8 cellular contexts compared by ENCODE assay signal in the genomic region with DNA sequence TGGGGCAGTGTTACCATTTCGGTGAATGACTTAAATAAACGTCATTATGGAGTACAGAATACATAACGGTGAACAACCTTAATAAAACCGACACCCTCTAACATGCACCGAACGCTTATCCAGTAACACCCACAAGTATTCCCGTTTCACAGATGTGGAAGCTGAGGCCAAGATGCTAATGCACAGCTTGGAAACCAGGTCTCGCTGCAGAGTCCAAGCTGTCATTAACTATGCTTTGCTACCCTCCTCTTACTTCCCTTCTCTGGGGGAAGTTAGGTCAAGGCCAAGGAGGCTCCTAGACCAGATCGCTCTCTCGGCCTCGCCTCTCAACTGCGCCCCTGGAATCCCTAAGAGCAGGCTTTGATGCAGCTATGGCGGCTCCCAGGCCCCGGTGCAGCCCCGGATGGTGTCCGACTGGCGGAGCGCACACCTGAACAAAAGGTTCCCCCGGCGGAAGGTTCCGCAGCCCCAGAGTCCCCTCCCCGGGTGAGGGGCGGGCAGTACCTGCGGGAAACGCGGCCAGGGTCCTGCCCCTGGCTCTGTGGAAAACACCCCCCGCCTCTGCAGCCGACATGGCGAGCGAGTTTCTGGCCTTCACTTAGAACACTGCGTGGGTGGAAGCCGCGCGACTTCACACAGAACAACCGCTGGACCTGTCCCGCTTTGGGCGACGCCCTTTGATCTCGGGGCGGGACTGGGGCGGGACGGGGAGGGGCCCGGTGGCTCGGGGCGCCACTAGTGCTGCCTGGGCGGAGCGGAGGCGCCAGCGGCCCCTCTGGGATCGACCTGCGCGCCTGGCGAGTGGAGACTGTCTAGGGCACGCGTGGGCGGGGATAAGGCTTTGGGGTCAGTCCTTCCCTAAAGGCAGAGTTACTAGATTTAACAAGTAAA. TPM values are rescaled to one million over a fixed set of nuclear protein-coding genes. Genes with fewer than 3 reads are reported as not detected.
DNase-seq lines count a peak whose midpoint lies in the region; ATAC-seq and TF ChIP-seq lines count a peak whose summit lies in the region.

A gene with protein sequence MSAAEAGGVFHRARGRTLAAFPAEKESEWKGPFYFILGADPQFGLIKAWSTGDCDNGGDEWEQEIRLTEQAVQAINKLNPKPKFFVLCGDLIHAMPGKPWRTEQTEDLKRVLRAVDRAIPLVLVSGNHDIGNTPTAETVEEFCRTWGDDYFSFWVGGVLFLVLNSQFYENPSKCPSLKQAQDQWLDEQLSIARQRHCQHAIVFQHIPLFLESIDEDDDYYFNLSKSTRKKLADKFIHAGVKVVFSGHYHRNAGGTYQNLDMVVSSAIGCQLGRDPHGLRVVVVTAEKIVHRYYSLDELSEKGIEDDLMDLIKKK (minus strand): TSS at position 685 of the 891 bp plus-strand sequence. CDS start 111 bp downstream, at position 574.

- intact Hi-C loops in PC-3 (cut with micrococcal nuclease), result no loop called here

- peaks cover 5% of the 10 kb centered on the region for H3K27me3 Mint-ChIP-seq in activated T-cell treated with anti-CD3 and anti-CD28 coated beads, Interleukin-2, amount 50 U/mL, for 24 hours

- no peaks in the 10 kb centered on the region for H3K36me3 ChIP-seq in HUES64 (ENCODE audit: insufficient read depth, low read length)
- H3K36me3 ChIP-seq in PC-3 (ENCODE audit: low read depth, low read length), result no peaks in the 10 kb centered on the region
- no peaks in the 10 kb centered on the region for H3K36me3 ChIP-seq in mucosa of stomach (ENCODE audit: control insufficient read depth, insufficient read depth, low read length)

- TSS peak; percentile 81 for BruUV-seq in PC-3 (replicated peaks; lab: Mats Ljungman, UMichigan)

- no peaks in the 10 kb centered on the region for H3K9me3 Mint-ChIP-seq in activated T-cell treated with anti-CD3 and anti-CD28 coated beads, Interleukin-2, amount 50 U/mL, for 24 hours

- H2AFZ ChIP-seq in PC-3 (ENCODE audit: low read length), result peak within 1 kb of the TSS; percentile 63

- H3K79me2 ChIP-seq in PC-3 (ENCODE audit: low read length), result peaks cover 9% of the 10 kb centered on the region

- peak within 1 kb of the TSS; percentile 82 for H3K4me2 ChIP-seq in PC-3 (ENCODE audit: low read length)

- H3K4me3 Mint-ChIP-seq in activated T-cell treated with anti-CD3 and anti-CD28 coated beads, Interleukin-2, amount 50 U/mL, for 24 hours, result peak within 1 kb of the TSS; percentile 94

- H3K9me2 ChIP-seq in PC-3 (replicated peaks; ENCODE audit: low read length), result no peaks in the 10 kb centered on the region

- no peaks in the 10 kb centered on the region for H4K20me1 ChIP-seq in PC-3 (ENCODE audit: low read length)

- in situ Hi-C loops in Caki2 (cut with HindIII; ENCODE audit: low pct_unique_long_range_greater_than_20kb, low sequenced_read_pairs), result no loop called here

- H3K27ac ChIP-seq in HUES64 (ENCODE audit: low read depth, low read length), result peak within 1 kb of the TSS; percentile 61; the same call in 1 of the 2 replicates
- peak within 1 kb of the TSS; percentile 59 for H3K27ac ChIP-seq in PC-3 (ENCODE audit: low read length)

- H3F3A ChIP-seq in PC-3 (ENCODE audit: low read length, unreplicated experiment), result no peaks in the 10 kb centered on the region

- H3K4me1 Mint-ChIP-seq in activated T-cell treated with anti-CD3 and anti-CD28 coated beads, Interleukin-2, amount 50 U/mL, for 24 hours (ENCODE audit: low read depth), result peaks cover 36% of the 10 kb centered on the region

- peak; percentile 90 for TF ChIP-seq POLR2A in erythroblast (IDR thresholded peaks at IDR 0.05; ENCODE audit: low read length)

- peak within 1 kb of the TSS; percentile 91 for H3K27ac Mint-ChIP-seq in activated T-cell treated with anti-CD3 and anti-CD28 coated beads, Interleukin-2, amount 50 U/mL, for 24 hours

- POLR2A ChIA-PET in PC-3 (lab: Charles Lee; ENCODE audit: unreplicated experiment), result no interaction called here

- peak; percentile 94 for DNase-seq in Caki2 (ENCODE audit: low read depth)
- DNase-seq in PC-3, result peak; percentile 78
- peak; percentile 98 for DNase-seq in activated T-cell treated with anti-CD3 and anti-CD28 coated beads, Interleukin-2, amount 50 U/mL, for 24 hours
- DNase-seq in erythroblast (lab: John Stamatoyannopoulos, UW), result peak; percentile 94 to 95
- DNase-seq in stimulated activated CD8-positive, alpha-beta memory T cell treated with anti-CD3 and anti-CD28 coated beads, Interleukin-4, amount 100 ng/mL, for 4 hours (ENCODE audit: low read depth in 2 of 2, low spot score in 1 of 2), result peak; percentile 76 to 77

- peak; percentile 82 for ATAC-seq in GM21423 (IDR thresholded peaks at IDR 0.05; ENCODE audit: unreplicated experiment)
- peak; percentile 93 for ATAC-seq in PC-3

- H3K9me3 ChIP-seq in HUES64 (ENCODE audit: insufficient read depth, low read depth, low read length), result no peaks in the 10 kb centered on the region
- H3K9me3 ChIP-seq in PC-3 (ENCODE audit: low read length), result no peaks in the 10 kb centered on the region
- H3K9me3 ChIP-seq in mucosa of stomach (ENCODE audit: control insufficient read depth, low read length), result no peaks in the 10 kb centered on the region

- peak within 1 kb of the TSS; percentile 80 for H3K9ac ChIP-seq in HUES64 (ENCODE audit: low read depth, low read length)
- H3K9ac ChIP-seq in PC-3 (ENCODE audit: low read length), result peak within 1 kb of the TSS; percentile 69
- H3K9ac ChIP-seq in mucosa of stomach (ENCODE audit: low read length), result peak within 1 kb of the TSS; percentile 52

- 3% methylated on average over 56 of the region's 56 CpGs for WGBS in HUES64

- CTCF ChIA-PET in PC-3 (lab: Charles Lee), result no interaction called here

- TF ChIP-seq CTCF in PC-3 (conservative IDR thresholded peaks at IDR 0.05; ENCODE audit: low read depth, low read length), result no peak

- H3K4me1 ChIP-seq in HUES64 (ENCODE audit: insufficient read depth, low read length) (peaks cover 5% of the 10 kb centered on the region; the same call in 1 of the 2 replicates), PC-3 (ENCODE audit: insufficient read depth, low read length) (peaks cover 7% of the 10 kb centered on the region; the same call in 1 of the 2 replicates), mucosa of stomach (ENCODE audit: control insufficient read depth, insufficient read depth, low read length) (peaks cover 10% of the 10 kb centered on the region)

- H3K4me3 ChIP-seq in HUES64 (ENCODE audit: low read length) (peak within 1 kb of the TSS; percentile 85), PC-3 (ENCODE audit: low read length) (peak within 1 kb of the TSS; percentile 83), mucosa of stomach (ENCODE audit: low read length) (peak within 1 kb of the TSS; percentile 98)

- H3K27me3 ChIP-seq in HUES64 (ENCODE audit: insufficient read depth, low read length) (no peaks in the 10 kb centered on the region), PC-3 (ENCODE audit: low read length) (no peaks in the 10 kb centered on the region), mucosa of stomach (ENCODE audit: control insufficient read depth, insufficient read depth, low read length) (no peaks in the 10 kb centered on the region)

- peaks cover 9% of the 10 kb centered on the region for H3K36me3 Mint-ChIP-seq in activated T-cell treated with anti-CD3 and anti-CD28 coated beads, Interleukin-2, amount 50 U/mL, for 24 hours (ENCODE audit: low read depth)

RNA-seq across cellular contexts. Expression of the gene that starts here (rescaled TPM):
- total RNA-seq in Caki2 (2014; rRNA removed; shearing (Covaris generic); ENCODE audit: low replicate concordance), result 63.2 and 73.2 TPM in 2 replicates
- polyA plus RNA-seq in HUES64 (2013, experiment 1 of 2), result 9.5 TPM
- polyA plus RNA-seq in HUES64 (2013, experiment 2 of 2), result 8.2 TPM
- total RNA-seq in PC-3 (2014; rRNA removed), result 4.7 and 7.7 TPM in 2 replicates

Comparison
In these comparisons a context has a peak if more than half of its experiments do, and no peak if none do; other contexts are left out.
1. Peak in every context shown above with its lines: DNase-seq, ATAC-seq, H3K4me3 ChIP-seq and H3K27ac ChIP-seq.